17 cellular contexts compared by ENCODE assay signal in the genomic region with DNA sequence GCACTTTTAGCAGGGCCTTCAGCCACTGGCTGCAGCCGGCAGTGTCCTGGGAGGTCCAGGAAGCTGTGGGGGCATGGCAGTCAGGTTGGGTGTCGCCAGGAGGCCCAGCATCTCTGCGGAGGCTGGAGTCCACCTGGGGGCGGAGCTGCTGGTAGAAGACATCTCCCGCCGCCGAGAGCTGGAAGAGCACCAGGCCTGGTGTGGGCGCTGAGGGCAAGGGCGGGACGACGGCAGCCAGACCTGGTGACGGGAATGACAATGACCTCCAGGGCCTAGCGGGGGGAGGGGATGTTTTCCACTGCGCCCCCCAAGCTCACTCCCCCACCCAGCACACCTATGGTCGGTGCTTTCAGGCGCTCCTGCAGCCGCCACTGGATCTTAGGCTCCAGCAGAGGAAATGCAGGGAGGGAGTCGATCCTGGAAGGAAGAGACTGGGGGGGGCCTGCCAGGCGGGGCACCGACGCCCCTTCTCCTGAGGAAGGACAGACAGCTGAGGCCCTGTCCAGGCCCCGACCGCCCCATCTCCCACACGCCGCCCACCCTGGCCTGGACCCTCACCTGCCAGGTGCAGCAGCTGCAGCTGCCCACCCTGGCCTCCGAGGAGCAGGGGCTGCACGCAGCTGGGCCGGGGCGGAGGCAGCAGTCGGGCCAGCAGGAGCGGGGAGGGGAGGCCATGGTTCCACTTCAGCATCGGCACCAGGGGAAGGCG. TPM values are rescaled to one million over a fixed set of nuclear protein-coding genes. Genes with fewer than 3 reads are reported as not detected.
DNase-seq lines count a peak whose midpoint lies in the region; ATAC-seq, FAIRE-seq and TF ChIP-seq lines count a peak whose summit lies in the region.
"Had no signal": no experiment of that assay in that cellular context is flagged by ENCODE, and none has a peak within 500 bp of the region (broad histone marks: within the 10 kb centered on the region; RNA-seq: fewer than 3 reads in every experiment).

No MANE protein-coding gene starts in this region.

- intact Hi-C loops in heart left ventricle (cut with DNase I) = loop anchor here in 9 of 10 donors (5.0 to 10.0 kb wide), 11 partner anchors 32 to 355 kb away; a partner anchor contains a TSS
- intact Hi-C loops in left ventricle myocardium superior (cut with micrococcal nuclease) = no loop called here
- intact Hi-C loops in K562 (cut with micrococcal nuclease) = loop anchor here (5.0 kb wide), 1 partner anchor 222 kb away; no protein-coding TSS in a partner anchor
- intact Hi-C loops in gastrocnemius medialis (cut with DNase I; ENCODE audit: low total_unique reads) = no loop called here
- intact Hi-C loops in mucosa of descending colon (cut with DNase I, micrococcal nuclease) = no loop called here

- no peak overlapping the region for H3K4me2 ChIP-seq in K562 (ENCODE audit: insufficient read depth, low read length)

- TF ChIP-seq RAD21 in K562 (CRISPR knock-in tag; conservative IDR thresholded peaks at IDR 0.05 in 1 of 2, IDR thresholded peaks at IDR 0.05 in 1 of 2) = no peak

- no peak for FAIRE-seq in K562 (lab: Jason Lieb, UNC)

- peaks cover 20% of the 10 kb centered on the region for H4K20me1 ChIP-seq in K562 (replicated peaks; ENCODE audit: control insufficient read depth, insufficient read depth, low read length)

- H3K79me2 ChIP-seq in K562 (ENCODE audit: control insufficient read depth, insufficient read depth, low read length) = peaks cover 6% of the 10 kb centered on the region; the same call in 2 of the 3 replicates

- TF ChIP-seq POLR2A in heart left ventricle (IDR thresholded peaks at IDR 0.05) (no peak), K562 (conservative IDR thresholded peaks at IDR 0.05) (no peak), gastrocnemius medialis (IDR thresholded peaks at IDR 0.05) (no peak)

- CTCF ChIA-PET in K562 (lab: Yijun Ruan, JAX; ENCODE audit: low intra/inter-chr PET ratio) = interaction anchor here (0.8 kb wide), 1 partner anchor 305 kb away, joined by 3 read pairs; no protein-coding TSS in a partner anchor

- H3K36me3 ChIP-seq in heart left ventricle (peaks cover 0 to 71% (median 59%) of the 10 kb centered on the region in 9 donors), K562 (ENCODE audit: control insufficient read depth, insufficient read depth, low read length) (peaks cover 72% of the 10 kb centered on the region; the same call in 2 of the 3 replicates), gastrocnemius medialis (peaks cover 0 to 56% of the 10 kb centered on the region in 2 donors), mucosa of descending colon (ENCODE audit: low read depth) (peaks cover 4% of the 10 kb centered on the region)

- H3K27ac ChIP-seq in heart left ventricle (peak overlapping the region in 7 of 12 donors; percentile 4 to 85 (median 35)), K562 (ENCODE audit: extremely low read depth, low read depth, low read length) (no peak overlapping the region), gastrocnemius medialis (peak overlapping the region in 3 of 4 donors; percentile 18 to 37 (median 34))

- WGBS in heart left ventricle, 4 donors = 75 to 87% (median 77%) methylated on average over 17 to 33 of the region's 33 CpGs
- WGBS in K562 (ENCODE audit: insufficient coverage, low coverage, missing lambda C conversion rate) = 96% methylated on average over 28 of the region's 33 CpGs

- H3K9me1 ChIP-seq in K562 (ENCODE audit: control insufficient read depth, insufficient read depth, low read length) = peaks cover 11% of the 10 kb centered on the region

- POLR2A ChIA-PET in K562 (lab: Yijun Ruan, JAX) = interaction anchor here (0.6 to 1.4 kb wide), 5 partner anchors 7 to 271 kb away, joined by 3 to 5 read pairs (median 4); a partner anchor contains a TSS

- H3K4me1 ChIP-seq in heart left ventricle (peaks cover 7 to 88% (median 47%) of the 10 kb centered on the region in 12 donors), K562 (replicated peaks in 1 of 2; ENCODE audit: control insufficient read depth in 2 of 2, insufficient read depth in 2 of 2, low read length in 2 of 2) (peaks cover 4 to 46% of the 10 kb centered on the region in 2 experiments; a peak in 3 of 5 replicates), gastrocnemius medialis (peaks cover 0 to 5% of the 10 kb centered on the region in 2 donors), mucosa of descending colon (ENCODE audit: low read depth) (peaks cover 4% of the 10 kb centered on the region)

- no peak for TF ChIP-seq EP300 in K562 (IDR thresholded peaks at IDR 0.05; ENCODE audit: low read length)

- no peak for DNase-seq in heart left ventricle
- no peak for DNase-seq in left ventricle myocardium superior
- DNase-seq in GM20000 (ENCODE audit: low spot score) = peak; percentile 12
- DNase-seq in K562 (ENCODE audit: extremely low read depth in 1 of 4, low spot score in 3 of 4) = no peak
- DNase-seq in gastrocnemius medialis = no peak
- no peak for DNase-seq in mucosa of descending colon
- no peak for DNase-seq in 8988T
- DNase-seq: ACHN; C1 segment of cervical spinal cord; Calu3; CD4-positive, alpha-beta T cell; DMS 273 treated with DMSO at 0.1 percent for 48 hours had no signal

- TF ChIP-seq CTCF in heart left ventricle (IDR thresholded peaks at IDR 0.05) (no peak), GM20000 (IDR thresholded peaks at IDR 0.05; ENCODE audit: extremely low read depth, missing control alignments) (no peak), K562 (IDR thresholded peaks at IDR 0.05 in 2 of 3, conservative IDR thresholded peaks at IDR 0.05 in 1 of 3; ENCODE audit: insufficient read depth in 2 of 3, low read depth in 1 of 3, low read length in 3 of 3) (no peak), gastrocnemius medialis (IDR thresholded peaks at IDR 0.05 in 4 of 5, conservative IDR thresholded peaks at IDR 0.05 in 1 of 5) (no peak), mucosa of descending colon (IDR thresholded peaks at IDR 0.05) (no peak)

- H3K4me3 ChIP-seq in heart left ventricle (peak overlapping the region in 2 of 12 donors; percentile 5 to 24), K562 (no peak overlapping the region), gastrocnemius medialis (peak overlapping the region in 1 of 4 donors; percentile 11), mucosa of descending colon (no peak overlapping the region)

- no peak overlapping the region for H3K9ac ChIP-seq in K562 (ENCODE audit: insufficient read depth in 1 of 2, low read depth in 2 of 2, low read length in 2 of 2)

- no peaks in the 10 kb centered on the region for H3K27me3 ChIP-seq in heart left ventricle
- no peaks in the 10 kb centered on the region for H3K27me3 ChIP-seq in K562 (ENCODE audit: control insufficient read depth in 2 of 2, insufficient read depth in 2 of 2, low read length in 2 of 2)
- H3K27me3 ChIP-seq in gastrocnemius medialis = no peaks in the 10 kb centered on the region

- H3K9me3 ChIP-seq in heart left ventricle (no peaks in the 10 kb centered on the region), K562 (replicated peaks; ENCODE audit: control insufficient read depth, insufficient read depth, low read depth, low read length) (peaks cover 2% of the 10 kb centered on the region; the same call in 1 of the 2 replicates), gastrocnemius medialis (no peaks in the 10 kb centered on the region), mucosa of descending colon (no peaks in the 10 kb centered on the region)

- H2AFZ ChIP-seq in K562 (ENCODE audit: low read depth, low read length) = no peak overlapping the region

- BruUV-seq in K562 (replicated peaks; lab: Mats Ljungman, UMichigan) = no TSS peak

- in situ Hi-C loops in K562 (cut with MboI) = loop anchor here (10.0 kb wide), 1 partner anchor 225 kb away; a partner anchor contains a TSS
- in situ Hi-C loops in gastrocnemius medialis (cut with MboI; ENCODE audit: low sequenced_read_pairs in 4 of 4) = loop anchor here (10.0 to 25.0 kb wide), 5 partner anchors 92 to 367 kb away; a partner anchor contains a TSS

- ATAC-seq in heart left ventricle = no peak
- ATAC-seq in left ventricle myocardium superior = no peak
- no peak for ATAC-seq in K562
- no peak for ATAC-seq in gastrocnemius medialis
- no peak for ATAC-seq in mucosa of descending colon
- ATAC-seq: HCT116 had no signal

RNA-seq across cellular contexts. Expression of a gene that starts 7.1 kb away (rescaled TPM):
- total RNA-seq in heart left ventricle = 10 to 100 TPM; 16.3 to 24.3 (median 21.8) TPM
- 10 to 100 TPM; 22.6 to 34.4 TPM for polyA plus RNA-seq in heart left ventricle
- total RNA-seq in left ventricle myocardium superior = 31.0 TPM
- 116 and 351 TPM in 2 replicates for total RNA-seq in K562 (2011; cell fraction: chromatin; rRNA removed; ENCODE audit: low replicate concordance)
- total RNA-seq in K562 (2011; cell fraction: nucleolus; rRNA removed) = 244 and 250 TPM in 2 replicates
- 152 and 153 TPM in 2 replicates for total RNA-seq in K562 (2011; cell fraction: nucleoplasm; rRNA removed)
- total RNA-seq in K562 (2014; rRNA removed) = 26.2 and 43.0 TPM in 2 replicates
- total RNA-seq in K562 (2014; rRNA removed; fragmentation: Illumina TruSeq; extraction: Trizol) = 7.9 and 9.8 TPM in 2 replicates
- total RNA-seq in K562 (2015; rRNA removed; fragmentation: Illumina TruSeq; extraction: Trizol) = 22.3 and 23.0 TPM in 2 replicates
- total RNA-seq in K562 (2021) = 46.6 and 55.0 TPM in 2 replicates
- polyA plus RNA-seq in K562 (2011; rRNA removed) = 16.7 and 31.2 TPM in 2 replicates
- polyA plus RNA-seq in K562 (2011; cell fraction: cytosol; rRNA removed) = 19.9 and 24.5 TPM in 2 replicates
- 377 and 587 TPM in 2 replicates for polyA plus RNA-seq in K562 (2011; cell fraction: nucleus; rRNA removed)
- 49.7 and 55.2 TPM in 2 replicates for polyA plus RNA-seq in K562 (2012)
- polyA plus RNA-seq in K562 (2014; fragmentation: Illumina TruSeq; extraction: Trizol) = 21.0 and 35.4 TPM in 2 replicates
- 1 to 10 TPM; 1.5 TPM for polyA plus RNA-seq in K562 (2014; fragmentation: Nextera tagmentation; extraction: Ambion mirVana)
- polyA plus RNA-seq in K562 (2014; rRNA removed) = 64.8 and 74.8 TPM in 2 replicates
- polyA minus RNA-seq in K562 (2011; rRNA and poly(A)+ RNA removed) = 15.9 and 16.8 TPM in 2 replicates
- 12.5 and 15.9 TPM in 2 replicates for polyA minus RNA-seq in K562 (2011; cell fraction: cytosol; rRNA and poly(A)+ RNA removed)
- 100 and 102 TPM in 2 replicates for polyA minus RNA-seq in K562 (2011; cell fraction: nucleus; rRNA and poly(A)+ RNA removed)
- 10 to 100 TPM in 3 of 4 donors, 1 to 10 TPM in 1; 6.8 to 35.5 (median 12.3) TPM for total RNA-seq in gastrocnemius medialis
- 10 to 100 TPM; 35.0 to 49.7 (median 42.2) TPM for total RNA-seq in mucosa of descending colon

RNA-seq across cellular contexts. Expression of a gene that starts 11.2 kb away (rescaled TPM):
- total RNA-seq in heart left ventricle = 1 to 10 TPM in 2 of 9 donors, under 1 TPM in 4, not detected in 3; 0.21 to 1.3 (median 0.58) TPM
- 1 to 10 TPM in 1 of 2 donors, under 1 TPM in 1; 0.36 to 1.2 TPM for polyA plus RNA-seq in heart left ventricle
- total RNA-seq in left ventricle myocardium superior = not detected
- not detected in 2 replicates for total RNA-seq in K562 (2011; cell fraction: chromatin; rRNA removed; ENCODE audit: low replicate concordance)
- not detected in 2 replicates for total RNA-seq in K562 (2011; cell fraction: nucleolus; rRNA removed)
- total RNA-seq in K562 (2011; cell fraction: nucleoplasm; rRNA removed) = not detected in 2 replicates
- not detected in 2 replicates for total RNA-seq in K562 (2014; rRNA removed)
- not detected in 2 replicates for total RNA-seq in K562 (2014; rRNA removed; fragmentation: Illumina TruSeq; extraction: Trizol)
- not detected in 2 replicates for total RNA-seq in K562 (2015; rRNA removed; fragmentation: Illumina TruSeq; extraction: Trizol)
- not detected in 2 replicates for total RNA-seq in K562 (2021)
- not detected in 2 replicates for polyA plus RNA-seq in K562 (2011; rRNA removed)
- polyA plus RNA-seq in K562 (2011; cell fraction: cytosol; rRNA removed) = not detected in 2 replicates
- not detected in 2 replicates for polyA plus RNA-seq in K562 (2011; cell fraction: nucleus; rRNA removed)
- polyA plus RNA-seq in K562 (2012) = not detected in 2 replicates
- not detected in 2 replicates for polyA plus RNA-seq in K562 (2014; fragmentation: Illumina TruSeq; extraction: Trizol)
- not detected for polyA plus RNA-seq in K562 (2014; fragmentation: Nextera tagmentation; extraction: Ambion mirVana)
- polyA plus RNA-seq in K562 (2014; rRNA removed) = 0.07 TPM in 1 of 2 replicates, not detected in the other
- polyA minus RNA-seq in K562 (2011; rRNA and poly(A)+ RNA removed) = not detected in 2 replicates
- polyA minus RNA-seq in K562 (2011; cell fraction: cytosol; rRNA and poly(A)+ RNA removed) = not detected in 2 replicates
- polyA minus RNA-seq in K562 (2011; cell fraction: nucleus; rRNA and poly(A)+ RNA removed) = not detected in 2 replicates
- not detected for total RNA-seq in gastrocnemius medialis
- total RNA-seq in mucosa of descending colon = under 1 TPM; 0.14 to 0.41 (median 0.26) TPM
- total RNA-seq: A172, B cell, Calu3, Daoy, H4 had no signal

RNA-seq across cellular contexts. Expression of a gene that starts 34.7 kb away (rescaled TPM):
- under 1 TPM in 3 of 9 donors, not detected in 6; 0.20 to 0.32 (median 0.25) TPM for total RNA-seq in heart left ventricle
- under 1 TPM; 0.15 to 0.38 TPM for polyA plus RNA-seq in heart left ventricle
- not detected for total RNA-seq in left ventricle myocardium superior
- not detected in 2 replicates for total RNA-seq in K562 (2011; cell fraction: chromatin; rRNA removed; ENCODE audit: low replicate concordance)
- total RNA-seq in K562 (2011; cell fraction: nucleolus; rRNA removed) = not detected in 2 replicates
- not detected in 2 replicates for total RNA-seq in K562 (2011; cell fraction: nucleoplasm; rRNA removed)
- not detected in 2 replicates for total RNA-seq in K562 (2014; rRNA removed)
- not detected in 2 replicates for total RNA-seq in K562 (2014; rRNA removed; fragmentation: Illumina TruSeq; extraction: Trizol)
- total RNA-seq in K562 (2015; rRNA removed; fragmentation: Illumina TruSeq; extraction: Trizol) = not detected in 2 replicates
- not detected in 2 replicates for total RNA-seq in K562 (2021)
- polyA plus RNA-seq in K562 (2011; rRNA removed) = not detected in 2 replicates
- polyA plus RNA-seq in K562 (2011; cell fraction: cytosol; rRNA removed) = 0.03 TPM in 1 of 2 replicates, not detected in the other
- polyA plus RNA-seq in K562 (2011; cell fraction: nucleus; rRNA removed) = 0.04 and 0.20 TPM in 2 replicates
- 0.14 and 0.18 TPM in 2 replicates for polyA plus RNA-seq in K562 (2012)
- not detected in 2 replicates for polyA plus RNA-seq in K562 (2014; fragmentation: Illumina TruSeq; extraction: Trizol)
- not detected for polyA plus RNA-seq in K562 (2014; fragmentation: Nextera tagmentation; extraction: Ambion mirVana)
- polyA plus RNA-seq in K562 (2014; rRNA removed) = 0.01 and 0.23 TPM in 2 replicates
- polyA minus RNA-seq in K562 (2011; rRNA and poly(A)+ RNA removed) = not detected in 2 replicates
- not detected in 2 replicates for polyA minus RNA-seq in K562 (2011; cell fraction: cytosol; rRNA and poly(A)+ RNA removed)
- polyA minus RNA-seq in K562 (2011; cell fraction: nucleus; rRNA and poly(A)+ RNA removed) = not detected in 2 replicates
- total RNA-seq in gastrocnemius medialis = not detected
- under 1 TPM in 1 of 3 donors, not detected in 2; 0.95 TPM for total RNA-seq in mucosa of descending colon
- total RNA-seq: Calu3; CD4-positive, alpha-beta T cell; Daoy had no signal

RNA-seq across cellular contexts. Expression of a gene that starts 34.8 kb away (rescaled TPM):
- 10 to 100 TPM; 15.8 to 46.8 (median 23.4) TPM for total RNA-seq in heart left ventricle
- polyA plus RNA-seq in heart left ventricle = 10 to 100 TPM; 12.8 to 16.1 TPM
- 23.2 TPM for total RNA-seq in left ventricle myocardium superior
- 41.6 and 67.8 TPM in 2 replicates for total RNA-seq in K562 (2011; cell fraction: chromatin; rRNA removed; ENCODE audit: low replicate concordance)
- total RNA-seq in K562 (2011; cell fraction: nucleolus; rRNA removed) = 17.2 and 22.9 TPM in 2 replicates
- 32.9 and 33.4 TPM in 2 replicates for total RNA-seq in K562 (2011; cell fraction: nucleoplasm; rRNA removed)
- total RNA-seq in K562 (2014; rRNA removed) = 19.7 and 20.5 TPM in 2 replicates
- total RNA-seq in K562 (2014; rRNA removed; fragmentation: Illumina TruSeq; extraction: Trizol) = 31.5 and 36.4 TPM in 2 replicates
- total RNA-seq in K562 (2015; rRNA removed; fragmentation: Illumina TruSeq; extraction: Trizol) = 38.6 and 39.9 TPM in 2 replicates
- 26.4 and 27.7 TPM in 2 replicates for total RNA-seq in K562 (2021)
- polyA plus RNA-seq in K562 (2011; rRNA removed) = 41.2 and 45.7 TPM in 2 replicates
- polyA plus RNA-seq in K562 (2011; cell fraction: cytosol; rRNA removed) = 14.2 and 29.2 TPM in 2 replicates
- polyA plus RNA-seq in K562 (2011; cell fraction: nucleus; rRNA removed) = 21.6 and 41.6 TPM in 2 replicates
- 30.0 and 50.6 TPM in 2 replicates for polyA plus RNA-seq in K562 (2012)
- 24.1 and 26.9 TPM in 2 replicates for polyA plus RNA-seq in K562 (2014; fragmentation: Illumina TruSeq; extraction: Trizol)
- 10 to 100 TPM; 14.8 to 16.3 TPM for polyA plus RNA-seq in K562 (2014; fragmentation: Nextera tagmentation; extraction: Ambion mirVana)
- polyA plus RNA-seq in K562 (2014; rRNA removed) = 25.8 and 31.0 TPM in 2 replicates
- 44.1 and 45.6 TPM in 2 replicates for polyA minus RNA-seq in K562 (2011; rRNA and poly(A)+ RNA removed)
- 13.4 and 18.9 TPM in 2 replicates for polyA minus RNA-seq in K562 (2011; cell fraction: cytosol; rRNA and poly(A)+ RNA removed)
- polyA minus RNA-seq in K562 (2011; cell fraction: nucleus; rRNA and poly(A)+ RNA removed) = 8.1 and 13.8 TPM in 2 replicates
- 10 to 100 TPM; 20.2 to 26.8 (median 22.6) TPM for total RNA-seq in gastrocnemius medialis
- 10 to 100 TPM in 2 of 3 donors, 1 to 10 TPM in 1; 7.2 to 21.3 (median 11.0) TPM for total RNA-seq in mucosa of descending colon

Comparison
In these comparisons a context has a peak if more than half of its experiments do, and no peak if none do; other contexts are left out.
1. intact Hi-C loops: an anchor here in heart left ventricle (5.0 to 10.0 kb wide) and K562 (5.0 kb wide); none called in left ventricle myocardium superior, gastrocnemius medialis and mucosa of descending colon.